ENCODE assay signal across 22 cellular contexts in genomic region chr4:104017213-104017612, GRCh38.
"Had no signal": no experiment of that assay in that cellular context is flagged by ENCODE, and none has a peak within 500 bp of the region (broad histone marks: within the 10 kb centered on the region; RNA-seq: fewer than 3 reads in every experiment).

No MANE protein-coding gene starts in this region.

- H3K27ac ChIP-seq: RWPE1 had no signal

- H3K36me3 ChIP-seq: MG63 had no signal

- ATAC-seq: HepG2, Panc1, SK-N-SH treated with all-trans-retinoic acid at 6 μM for 48 hours had no signal

- DNase-seq: IMR-90, Karpas-422, KG1, MG63, NCI-H1092, NCI-H1105 treated with DMSO at 0.1 percent for 48 hours, NCI-H1417 treated with DMSO at 0.1 percent for 48 hours, NCI-H146, NCI-H1694 treated with DMSO at 0.1 percent for 48 hours, NCI-H1930, NCI-H2081, NCI-H2107, NCI-H226, NCI-H446, NCI-H510A, NCI-H524 treated with DMSO at 0.1 percent for 48 hours, NCI-H774, SHP77 had no signal

- H3K27me3 ChIP-seq: MG63 had no signal

- H3K9me3 ChIP-seq: MG63 had no signal

- H3K4me3 ChIP-seq: MG63 had no signal
